Comparison of ENCODE assay signal across 8 cellular contexts in the genomic region with DNA sequence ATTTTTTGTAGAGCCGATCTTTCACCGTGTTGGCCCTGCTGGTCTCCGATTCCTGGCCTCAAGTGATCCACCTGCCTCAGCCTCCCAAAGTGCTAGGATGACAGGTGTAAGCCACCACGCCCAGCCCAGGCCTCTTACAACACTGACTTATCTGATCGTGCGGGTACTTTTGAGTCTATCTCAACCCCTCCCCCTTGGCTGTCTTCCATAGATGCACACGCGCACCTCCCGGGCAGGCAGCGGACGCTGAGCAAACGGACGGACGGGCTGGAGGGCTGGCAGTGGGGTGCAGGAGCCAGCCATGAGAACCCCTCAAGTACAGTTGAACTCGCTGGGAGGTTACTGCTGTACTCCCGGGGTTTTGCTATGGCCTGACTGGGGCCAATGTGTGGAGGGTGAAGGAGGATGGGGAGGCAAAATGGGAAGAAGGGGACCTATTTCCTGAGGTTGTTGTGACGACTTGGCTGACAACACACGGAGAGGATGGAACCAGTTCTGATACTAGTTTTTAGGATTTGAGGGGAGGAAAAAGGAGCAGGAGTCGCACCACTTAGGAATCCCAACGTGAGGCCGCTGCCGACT. TPM values are rescaled to one million over a fixed set of nuclear protein-coding genes. Genes with fewer than 3 reads are reported as not detected.
DNase-seq lines count a peak whose midpoint lies in the region; ATAC-seq and TF ChIP-seq lines count a peak whose summit lies in the region.

No MANE protein-coding gene starts in this region.

- H3K4me1 ChIP-seq in BE2C, result peaks cover 3% of the 10 kb centered on the region; the same call in 1 of the 2 replicates
- peaks cover 9% of the 10 kb centered on the region for H3K4me1 ChIP-seq in HAP-1

- H3K9me3 ChIP-seq in BE2C (no peaks in the 10 kb centered on the region), HAP-1 (no peaks in the 10 kb centered on the region)

- DNase-seq in BE2C (no peak), HAP-1 (ENCODE audit: low spot score in 2 of 2) (peak in 1 of 2 experiments; percentile 64), T-helper 1 cell (peak; percentile 31 to 68 (median 41)), cardiac fibroblast (ENCODE audit: low read depth in 2 of 2) (peak; percentile 17 to 21), lower leg skin (ENCODE audit: low spot score in 2 of 2) (peak; percentile 57 to 88), NCI-H2171 treated with DMSO at 0.1 percent for 48 hours (lab: John Stamatoyannopoulos, UW) (no peak)
- peak; percentile 26 to 33 for DNase-seq in stimulated activated CD8-positive, alpha-beta memory T cell treated with anti-CD3 and anti-CD28 coated beads, Interleukin-7, amount 100 ng/mL, for 4 hours (ENCODE audit: low read depth in 2 of 2)

- no peak for ATAC-seq in GM21381 (IDR thresholded peaks at IDR 0.05; ENCODE audit: unreplicated experiment)

- H3K27me3 ChIP-seq in BE2C (no peaks in the 10 kb centered on the region), HAP-1 (ENCODE audit: low read depth) (no peaks in the 10 kb centered on the region)

- no peak for TF ChIP-seq POLR2A in lower leg skin (IDR thresholded peaks at IDR 0.05)

- in situ Hi-C loops in HAP-1 (cut with MboI; ENCODE audit: low sequenced_read_pairs), result loop anchor here (10.0 kb wide), 1 partner anchor 105 kb away; no protein-coding TSS in a partner anchor

- H3K36me3 ChIP-seq in BE2C (no peaks in the 10 kb centered on the region), HAP-1 (replicated peaks) (no peaks in the 10 kb centered on the region)

- 26 to 29% methylated on average over 22 of the region's 22 CpGs for WGBS in lower leg skin, 2 donors

- intact Hi-C loops in lower leg skin (cut with DNase I; ENCODE audit: low total_unique reads), result loop anchor here (5.0 kb wide), 1 partner anchor 152 kb away; no protein-coding TSS in a partner anchor

- H3K4me3 ChIP-seq in BE2C (ENCODE audit: low read depth, low read length) (peak overlapping the region; percentile 84), HAP-1 (peak overlapping the region; percentile 79), cardiac fibroblast (replicated peaks in 1 of 2; ENCODE audit: low read depth in 2 of 2, low read length in 2 of 2) (peak overlapping the region; percentile 77 to 79), lower leg skin (ENCODE audit: low read depth, poor library complexity, severe bottlenecking) (peak overlapping the region; percentile 85)

- TF ChIP-seq CTCF in BE2C (IDR thresholded peaks at IDR 0.05; ENCODE audit: low read depth, low read length) (no peak), cardiac fibroblast (IDR thresholded peaks at IDR 0.05; ENCODE audit: low read depth, low read length) (no peak), lower leg skin (IDR thresholded peaks at IDR 0.05) (no peak)

RNA-seq across cellular contexts. Expression of gene CD58, which starts 1.0 kb away (rescaled TPM):
- 4.9 TPM for polyA plus RNA-seq in BE2C (2012; ENCODE audit: insufficient read depth, insufficient read length, low read depth)
- total RNA-seq in lower leg skin, result 10 to 100 TPM; 25.3 to 40.9 (median 28.9) TPM

Comparison
In these comparisons a context has a peak if more than half of its experiments do, and no peak if none do; other contexts are left out.
1. DNase-seq: peak in T-helper 1 cell (5 of 5), cardiac fibroblast (2 of 2), lower leg skin (2 of 2) and stimulated activated CD8-positive, alpha-beta memory T cell treated with anti-CD3 and anti-CD28 coated beads, Interleukin-7, amount 100 ng/mL, for 4 hours (2 of 2); none in BE2C (single experiment) and NCI-H2171 treated with DMSO at 0.1 percent for 48 hours (single experiment).
2. Peak in every context shown above with its lines, with median percentiles within 50 percentile points of each other: H3K4me3 ChIP-seq.